Comparison of ENCODE assay signal across 8 cellular contexts in genomic region chr6:36627801-36628246, GRCh38. TPM values are rescaled to one million over a fixed set of nuclear protein-coding genes. Genes with fewer than 3 reads are reported as not detected.
DNase-seq lines count a peak whose midpoint lies in the region; ATAC-seq, FAIRE-seq and TF ChIP-seq lines count a peak whose summit lies in the region.

No MANE protein-coding gene starts in this region.

- no peaks in the 10 kb centered on the region for H3K9me3 Mint-ChIP-seq in immature natural killer cell

- WGBS in stomach, 5 donors = 5 to 26% (median 17%) methylated on average over 4 of the region's 4 CpGs

- no peak for TF ChIP-seq EP300 in stomach (IDR thresholded peaks at IDR 0.05)

- H3K27ac ChIP-seq in kidney (ENCODE audit: low read depth in 2 of 2, low read length in 2 of 2) (peak overlapping the region; percentile 75 to 89), stomach (peak overlapping the region; percentile 56 to 85 (median 77)), brain microvascular endothelial cell (no peak overlapping the region)

- peak overlapping the region in 1 of 2 donors; percentile 48 for H3K9ac ChIP-seq in kidney (ENCODE audit: low read length in 2 of 2)

- H3K4me3 Mint-ChIP-seq in immature natural killer cell = no peak overlapping the region

- TF ChIP-seq POLR2A in stomach (IDR thresholded peaks at IDR 0.05) = no peak

- H3K27me3 ChIP-seq in stomach (no peaks in the 10 kb centered on the region), brain microvascular endothelial cell (replicated peaks) (no peaks in the 10 kb centered on the region)

- H3K9me3 ChIP-seq in kidney (ENCODE audit: control insufficient read depth in 1 of 2, low read length in 2 of 2) (no peaks in the 10 kb centered on the region), stomach (no peaks in the 10 kb centered on the region)

- no peak for FAIRE-seq in kidney (lab: Jason Lieb, UNC)

- H3K27ac Mint-ChIP-seq in immature natural killer cell = no peak overlapping the region

- H3K36me3 ChIP-seq in kidney (ENCODE audit: control insufficient read depth in 1 of 2, insufficient read depth in 2 of 2, low read length in 2 of 2) (no peaks in the 10 kb centered on the region), stomach (no peaks in the 10 kb centered on the region), brain microvascular endothelial cell (replicated peaks) (no peaks in the 10 kb centered on the region)

- in situ Hi-C loops in astrocyte of the spinal cord (cut with HindIII; ENCODE audit: low sequenced_read_pairs) (no loop called here), brain microvascular endothelial cell (cut with HindIII; ENCODE audit: low pct_ligation_motif_present, low sequenced_read_pairs) (no loop called here)

- no peak for ATAC-seq in HG02610 (IDR thresholded peaks at IDR 0.05; ENCODE audit: unreplicated experiment)

- TF ChIP-seq CTCF in astrocyte of the spinal cord (IDR thresholded peaks at IDR 0.05; ENCODE audit: low read depth, low read length) (no peak), kidney (IDR thresholded peaks at IDR 0.05; ENCODE audit: borderline replicate concordance, extremely low read depth, insufficient read depth) (no peak), stomach (IDR thresholded peaks at IDR 0.05) (no peak), brain microvascular endothelial cell (IDR thresholded peaks at IDR 0.05; ENCODE audit: low read depth, low read length, missing control alignments) (no peak)

- no peaks in the 10 kb centered on the region for H3K36me3 Mint-ChIP-seq in immature natural killer cell

- intact Hi-C loops in kidney (cut with DNase I) = no loop called here
- intact Hi-C loops in stomach (cut with DNase I; ENCODE audit: low total_unique reads) = loop anchor here (10.0 kb wide), 1 partner anchor 127 kb away; no protein-coding TSS in a partner anchor

- H3K4me1 Mint-ChIP-seq in immature natural killer cell = peaks cover 8 to 9% of the 10 kb centered on the region in 2 donors

- DNase-seq in M059J (ENCODE audit: low read depth) (peak; percentile 91), astrocyte of the spinal cord (ENCODE audit: low read depth, low spot score) (peak; percentile 74), kidney (peak; percentile 84), stomach (peak; percentile 80), brain microvascular endothelial cell (no peak), immature natural killer cell (no peak), LoVo (ENCODE audit: low spot score) (no peak)

- H3K27me3 Mint-ChIP-seq in immature natural killer cell (ENCODE audit: low read depth in 3 of 3) = peaks cover 0 to 8% (median 3%) of the 10 kb centered on the region in 3 donors

- H3K4me1 ChIP-seq in kidney (ENCODE audit: control insufficient read depth in 1 of 2, insufficient read depth in 1 of 2, low read depth in 1 of 2, low read length in 2 of 2) = peaks cover 11 to 21% of the 10 kb centered on the region in 2 donors
- H3K4me1 ChIP-seq in stomach = peaks cover 28 to 50% (median 43%) of the 10 kb centered on the region in 4 donors

- H3K4me3 ChIP-seq in astrocyte of the spinal cord (ENCODE audit: low read depth, low read length) (no peak overlapping the region), kidney (ENCODE audit: low read length in 2 of 2) (no peak overlapping the region), stomach (no peak overlapping the region), brain microvascular endothelial cell (ENCODE audit: low read depth, low read length) (no peak overlapping the region)

RNA-seq across cellular contexts. Expression of gene SRSF3, which starts 33.7 kb away (rescaled TPM):
- 348 and 518 TPM in 2 replicates for total RNA-seq in M059J (2014; rRNA removed; shearing (Covaris generic))
- total RNA-seq in kidney (257 TPM), stomach (100 to 1,000 TPM in 4 of 5 donors, 10 to 100 TPM in 1; 77.2 to 250 (median 145) TPM)
- polyA plus RNA-seq in kidney (ENCODE audit: insufficient read depth, low read depth, low replicate concordance) (222 TPM), stomach (100 to 1,000 TPM; 130 to 179 (median 146) TPM), immature natural killer cell (100 to 1,000 TPM; 344 to 391 (median 379) TPM)

RNA-seq across cellular contexts. Expression of gene CDKN1A, which starts 50.7 kb away (rescaled TPM):
- 48.5 and 53.0 TPM in 2 replicates for total RNA-seq in M059J (2014; rRNA removed; shearing (Covaris generic))
- 66.2 TPM for total RNA-seq in kidney
- 46.4 TPM for polyA plus RNA-seq in kidney (ENCODE audit: insufficient read depth, low read depth, low replicate concordance)
- total RNA-seq in stomach = 100 to 1,000 TPM in 1 of 5 donors, 10 to 100 TPM in 4; 41.4 to 116 (median 47.3) TPM
- polyA plus RNA-seq in stomach = 100 to 1,000 TPM in 1 of 3 donors, 10 to 100 TPM in 2; 36.5 to 118 (median 75.5) TPM
- 10 to 100 TPM in 1 of 3 donors, 1 to 10 TPM in 2; 3.3 to 13.6 (median 7.0) TPM for polyA plus RNA-seq in immature natural killer cell

Comparison
In these comparisons a context has a peak if more than half of its experiments do, and no peak if none do; other contexts are left out.
1. DNase-seq: peak in M059J (single experiment), astrocyte of the spinal cord (single experiment), kidney (single experiment) and stomach (single experiment); none in brain microvascular endothelial cell (single experiment), immature natural killer cell (0 of 3) and LoVo (single experiment).